ENCODE assay signal across 8 cellular contexts in the genomic region with DNA sequence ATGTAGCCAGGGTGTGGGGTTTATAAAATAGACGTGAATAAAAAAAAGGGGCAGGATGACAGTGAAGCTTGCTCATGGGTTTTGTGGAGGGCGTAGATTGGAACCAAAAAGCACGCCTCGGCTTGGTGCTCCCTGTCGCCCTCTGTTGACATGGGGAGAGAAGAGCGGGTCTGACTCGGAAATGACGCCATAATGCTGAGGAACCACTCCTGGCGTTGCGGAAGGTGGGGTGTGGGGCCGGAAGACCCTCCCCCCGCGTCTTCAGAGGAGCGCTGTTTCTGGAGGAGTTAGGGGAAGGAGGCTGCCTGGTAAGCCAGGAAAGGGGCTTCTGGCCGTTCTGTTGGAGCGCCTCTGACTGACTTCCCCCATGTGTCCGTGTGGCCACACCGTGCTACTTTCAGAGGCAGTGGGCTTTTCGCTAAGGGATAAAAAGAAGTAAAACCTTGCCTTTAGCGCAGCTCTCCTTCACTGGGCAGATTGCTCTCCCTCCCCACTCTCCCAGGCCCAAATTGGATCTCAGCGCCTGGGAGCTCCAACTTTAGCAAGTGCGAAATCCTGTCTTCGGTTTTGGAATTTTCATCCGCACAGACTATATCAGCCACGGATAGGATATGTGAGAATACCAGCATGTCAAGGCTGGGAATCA. TPM values are rescaled to one million over a fixed set of nuclear protein-coding genes. Genes with fewer than 3 reads are reported as not detected.
DNase-seq lines count a peak whose midpoint lies in the region; ATAC-seq and TF ChIP-seq lines count a peak whose summit lies in the region.

No MANE protein-coding gene starts in this region.

- H3K4me1 Mint-ChIP-seq in activated naive CD8-positive, alpha-beta T cell (ENCODE audit: low read depth), result peaks cover 29% of the 10 kb centered on the region
- H3K4me1 Mint-ChIP-seq in osteocyte (ENCODE audit: unreplicated experiment), result peaks cover 20% of the 10 kb centered on the region

- H3K4me3 Mint-ChIP-seq in activated naive CD8-positive, alpha-beta T cell, result peak overlapping the region; percentile 94
- H3K4me3 Mint-ChIP-seq in osteocyte (ENCODE audit: unreplicated experiment), result peak overlapping the region; percentile 94

- peak; percentile 91 for TF ChIP-seq CTCF in osteocyte (IDR thresholded peaks at IDR 0.05)
- TF ChIP-seq CTCF in thyroid gland (IDR thresholded peaks at IDR 0.05), result peak; percentile 28 to 80 (median 68)

- peak overlapping the region; percentile 75 for H3K27ac Mint-ChIP-seq in activated naive CD8-positive, alpha-beta T cell
- peak overlapping the region; percentile 92 for H3K27ac Mint-ChIP-seq in osteocyte (ENCODE audit: unreplicated experiment)

- intact Hi-C loops in Right ventricle myocardium inferior (cut with DNase I) (loop anchor here (2.0 kb wide), 1 partner anchor 42 kb away; a partner anchor contains a TSS), thyroid gland (cut with DNase I) (no loop called here)

- H3K27me3 ChIP-seq in thyroid gland, result no peaks in the 10 kb centered on the region

- DNase-seq in DMS53 treated with DMSO at 0.1 percent for 48 hours (lab: John Stamatoyannopoulos, UW; ENCODE audit: unreplicated experiment) (peak; percentile 92), KG1 (lab: John Stamatoyannopoulos, UW) (peak; percentile 91), SK-N-MC (ENCODE audit: low read depth, low spot score) (peak; percentile 39), Right ventricle myocardium inferior (ENCODE audit: missing footprints) (peak; percentile 93), osteocyte (ENCODE audit: extremely low spot score, unreplicated experiment) (peak; percentile 94), thyroid gland (peak; percentile 73 to 83)

- 18 to 22% methylated on average over 25 of the region's 25 CpGs for WGBS in thyroid gland, 2 donors

- H3K4me1 ChIP-seq in thyroid gland, result peaks cover 0 to 6% of the 10 kb centered on the region in 2 donors

- ATAC-seq in GM21526 (IDR thresholded peaks at IDR 0.05; ENCODE audit: low FRiP score, unreplicated experiment), result peak; percentile 92
- peak; percentile 83 for ATAC-seq in Right ventricle myocardium inferior

- no peak overlapping the region for H3K27ac ChIP-seq in SK-N-MC
- peak overlapping the region in 2 of 3 donors; percentile 6 to 43 for H3K27ac ChIP-seq in thyroid gland

- H3K9me3 ChIP-seq in SK-N-MC (ENCODE audit: low read depth, low read length) (no peaks in the 10 kb centered on the region), thyroid gland (no peaks in the 10 kb centered on the region)

- H3K36me3 ChIP-seq in SK-N-MC (ENCODE audit: insufficient read depth, low read length), result no peaks in the 10 kb centered on the region
- no peaks in the 10 kb centered on the region for H3K36me3 ChIP-seq in thyroid gland

- H3K27me3 Mint-ChIP-seq in activated naive CD8-positive, alpha-beta T cell, result no peaks in the 10 kb centered on the region
- no peaks in the 10 kb centered on the region for H3K27me3 Mint-ChIP-seq in osteocyte (ENCODE audit: unreplicated experiment)

- H3K4me3 ChIP-seq in SK-N-MC (peak overlapping the region; percentile 77), thyroid gland (replicated peaks in 1 of 3) (peak overlapping the region; percentile 11 to 53 (median 51))

- no peaks in the 10 kb centered on the region for H3K9me3 Mint-ChIP-seq in activated naive CD8-positive, alpha-beta T cell (ENCODE audit: low read depth)
- H3K9me3 Mint-ChIP-seq in osteocyte (ENCODE audit: unreplicated experiment), result no peaks in the 10 kb centered on the region

- H3K36me3 Mint-ChIP-seq in activated naive CD8-positive, alpha-beta T cell, result peaks cover 13% of the 10 kb centered on the region
- H3K36me3 Mint-ChIP-seq in osteocyte (ENCODE audit: unreplicated experiment), result peaks cover 1% of the 10 kb centered on the region

- TF ChIP-seq POLR2A in thyroid gland (IDR thresholded peaks at IDR 0.05), result peak in 1 of 2 donors; percentile 58

- H3K9ac ChIP-seq in SK-N-MC (ENCODE audit: insufficient read length), result peak overlapping the region; percentile 75

RNA-seq across cellular contexts. Expression of a gene that starts 42.8 kb away (rescaled TPM):
- 36.4 TPM for total RNA-seq in Right ventricle myocardium inferior
- 29.1 and 36.2 TPM in 2 replicates for total RNA-seq in osteocyte
- total RNA-seq in thyroid gland, result 10 to 100 TPM; 12.3 to 23.5 (median 15.6) TPM

RNA-seq across cellular contexts. Expression of a gene that starts 44.7 kb away (rescaled TPM):
- total RNA-seq in Right ventricle myocardium inferior (9.3 TPM), osteocyte (49.9 and 57.0 TPM in 2 replicates), thyroid gland (10 to 100 TPM; 10.0 to 22.4 (median 16.5) TPM)

Comparison
In these comparisons a context has a peak if more than half of its experiments do, and no peak if none do; other contexts are left out.
1. DNase-seq: peak in every context shown above with its lines; median percentile 94 in osteocyte; 93 in Right ventricle myocardium inferior; 92 in DMS53 treated with DMSO at 0.1 percent for 48 hours; 91 in KG1; 78 in thyroid gland; 39 in SK-N-MC.